Comparison of ENCODE assay signal across 10 cellular contexts in genomic region chr14:95185452-95186392, GRCh38. TPM values are rescaled to one million over a fixed set of nuclear protein-coding genes. Genes with fewer than 3 reads are reported as not detected.
DNase-seq lines count a peak whose midpoint lies in the region; ATAC-seq, FAIRE-seq and TF ChIP-seq lines count a peak whose summit lies in the region.
"Had no signal": no experiment of that assay in that cellular context is flagged by ENCODE, and none has a peak within 500 bp of the region (broad histone marks: within the 10 kb centered on the region; RNA-seq: fewer than 3 reads in every experiment).

No MANE protein-coding gene starts in this region.

- no peak overlapping the region for H3K27ac Mint-ChIP-seq in activated T-helper 17 cell treated with anti-CD3 and anti-CD28 coated beads, Interleukin-2, amount 50 U/mL, for 72 hours

- ATAC-seq in activated T-helper 17 cell treated with anti-CD3 and anti-CD28 coated beads, Interleukin-2, amount 50 U/mL, for 72 hours (replicated peaks) = no peak

- no peaks in the 10 kb centered on the region for H3K36me3 Mint-ChIP-seq in activated T-helper 17 cell treated with anti-CD3 and anti-CD28 coated beads, Interleukin-2, amount 50 U/mL, for 72 hours (ENCODE audit: low read depth)

- H3K4me1 Mint-ChIP-seq in activated T-helper 17 cell treated with anti-CD3 and anti-CD28 coated beads, Interleukin-2, amount 50 U/mL, for 72 hours = no peaks in the 10 kb centered on the region

- peaks cover 0 to 36% (median 0%) of the 10 kb centered on the region in 3 donors for H3K36me3 ChIP-seq in tibial nerve

- no peak for FAIRE-seq in H54 (lab: Jason Lieb, UNC)

- H3K4me3 ChIP-seq in NB4 (ENCODE audit: low read depth, low read length) (peak overlapping the region; percentile 59), coronary artery (peak overlapping the region; percentile 26), tibial nerve (peak overlapping the region in 1 of 4 donors; percentile 17)

- peak; percentile 93 for DNase-seq in NB4 (ENCODE audit: low read depth)
- DNase-seq in coronary artery (ENCODE audit: low spot score) = peak; percentile 67
- DNase-seq in medulla oblongata (ENCODE audit: extremely low spot score) = peak; percentile 67
- DNase-seq in tibial nerve (ENCODE audit: low spot score in 2 of 2) = peak; percentile 23 to 70
- no peak for DNase-seq in H54 (ENCODE audit: insufficient read length, low spot score)
- no peak for DNase-seq in stimulated activated CD4-positive, alpha-beta T cell treated with anti-CD3 and anti-CD28 coated beads, Interleukin-1b, Interleukin-23, amount 100 ng/mL, for 48 hours
- no peak for DNase-seq in activated effector memory CD4-positive, alpha-beta T cell treated with Interleukin-2 at 50 U/mL for 16 hours
- DNase-seq: activated CD4-positive, alpha-beta T cell treated with anti-CD3 and anti-CD28 coated beads, Interleukin-2, amount 50 U/mL, for 1 hour; effector CD8-positive, alpha-beta T cell had no signal

- peak in 1 of 2 donors; percentile 83 for TF ChIP-seq EP300 in tibial nerve (IDR thresholded peaks at IDR 0.05)

- peaks cover 0 to 9% (median 0%) of the 10 kb centered on the region in 4 donors for H3K9me3 ChIP-seq in tibial nerve

- no peaks in the 10 kb centered on the region for H3K27me3 ChIP-seq in tibial nerve

- H3K27ac ChIP-seq in coronary artery = peak overlapping the region; percentile 46 to 70
- peak overlapping the region in 3 of 4 donors; percentile 59 to 88 (median 83) for H3K27ac ChIP-seq in tibial nerve

- TF ChIP-seq CTCF in NB4 (IDR thresholded peaks at IDR 0.05; ENCODE audit: low read depth, low read length) (no peak), coronary artery (IDR thresholded peaks at IDR 0.05) (no peak), tibial nerve (IDR thresholded peaks at IDR 0.05) (no peak)

- peaks cover 0 to 54% (median 26%) of the 10 kb centered on the region in 4 donors for H3K4me1 ChIP-seq in tibial nerve

- 70 to 73% methylated on average over 16 to 17 of the region's 17 CpGs for WGBS in tibial nerve, 2 donors

- no peak overlapping the region for H3K4me3 Mint-ChIP-seq in activated T-helper 17 cell treated with anti-CD3 and anti-CD28 coated beads, Interleukin-2, amount 50 U/mL, for 72 hours

- H3K9me3 Mint-ChIP-seq in activated T-helper 17 cell treated with anti-CD3 and anti-CD28 coated beads, Interleukin-2, amount 50 U/mL, for 72 hours = no peaks in the 10 kb centered on the region

- H3K27me3 Mint-ChIP-seq in activated T-helper 17 cell treated with anti-CD3 and anti-CD28 coated beads, Interleukin-2, amount 50 U/mL, for 72 hours = peaks cover 38% of the 10 kb centered on the region

- peak; percentile 37 for TF ChIP-seq POLR2A in NB4 (IDR thresholded peaks at IDR 0.05; ENCODE audit: extremely low read depth, insufficient read length)
- TF ChIP-seq POLR2A in tibial nerve (IDR thresholded peaks at IDR 0.05) = no peak
- TF ChIP-seq POLR2A in H54 (IDR thresholded peaks at IDR 0.05; ENCODE audit: low read depth, low read length) = no peak

RNA-seq across cellular contexts. Expression of gene DICER1, which starts 28.4 kb away (rescaled TPM):
- total RNA-seq in tibial nerve = 10 to 100 TPM; 54.5 to 94.8 (median 83.8) TPM
- 10 to 100 TPM; 46.5 to 48.1 TPM for total RNA-seq in activated T-helper 17 cell treated with anti-CD3 and anti-CD28 coated beads, Interleukin-2, amount 50 U/mL, for 72 hours

Comparison
In these comparisons a context has a peak if more than half of its experiments do, and no peak if none do; other contexts are left out.
1. DNase-seq: peak in NB4 (single experiment), coronary artery (single experiment), medulla oblongata (single experiment) and tibial nerve (2 of 2); none in H54 (single experiment), stimulated activated CD4-positive, alpha-beta T cell treated with anti-CD3 and anti-CD28 coated beads, Interleukin-1b, Interleukin-23, amount 100 ng/mL, for 48 hours (single experiment) and activated effector memory CD4-positive, alpha-beta T cell treated with Interleukin-2 at 50 U/mL for 16 hours (single experiment).